ENCODE assay signal across 25 cellular contexts in the genomic region with DNA sequence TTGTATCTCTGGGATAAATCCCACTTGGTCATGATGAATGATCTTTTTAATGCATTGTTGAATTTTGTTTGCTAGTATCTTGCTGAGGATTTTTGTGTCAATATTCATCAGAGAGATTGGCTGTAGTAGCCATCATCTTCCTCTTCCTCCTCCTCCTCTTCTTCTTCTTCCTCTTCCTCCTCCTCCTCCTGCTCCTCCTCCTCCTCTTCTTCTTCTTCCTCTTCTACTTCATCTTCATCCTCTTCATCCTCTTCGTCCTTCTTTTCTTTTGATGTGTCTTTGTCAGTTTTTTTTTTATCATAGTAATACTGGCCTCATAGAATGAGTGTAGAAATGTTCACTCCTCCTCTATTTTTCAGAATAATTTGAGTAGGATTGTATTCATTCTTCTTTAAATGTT. TPM values are rescaled to one million over a fixed set of nuclear protein-coding genes. Genes with fewer than 3 reads are reported as not detected.
"Had no signal": no experiment of that assay in that cellular context is flagged by ENCODE, and none has a peak within 500 bp of the region (broad histone marks: within the 10 kb centered on the region; RNA-seq: fewer than 3 reads in every experiment).

No MANE protein-coding gene starts in this region.

- H3K36me3 ChIP-seq: colonic mucosa, esophagus muscularis mucosa, esophagus squamous epithelium, gastrocnemius medialis, gastroesophageal sphincter, heart left ventricle, heart right ventricle had no signal

- H3K4me3 ChIP-seq: colonic mucosa, coronary artery, dorsolateral prefrontal cortex, esophagus muscularis mucosa, esophagus squamous epithelium, gastrocnemius medialis, gastroesophageal sphincter, heart left ventricle, heart right ventricle, hepatocyte had no signal

- DNase-seq: colonic mucosa; cortex of kidney; dermis blood vessel endothelial cell; dorsolateral prefrontal cortex; effector CD8-positive, alpha-beta T cell; effector memory CD4-positive, alpha-beta T cell; effector memory CD8-positive, alpha-beta T cell; endodermal cell; erythroblast; esophagus squamous epithelium; foreskin fibroblast; foreskin keratinocyte; foreskin melanocyte; gastrocnemius medialis; glutamatergic neuron; head of caudate nucleus; heart left ventricle; heart right ventricle had no signal

- H3K27me3 ChIP-seq: colonic mucosa, dorsolateral prefrontal cortex, esophagus muscularis mucosa, esophagus squamous epithelium, foreskin keratinocyte, gastrocnemius medialis, gastroesophageal sphincter, heart left ventricle, heart right ventricle, hepatocyte had no signal

- FAIRE-seq: endothelial cell of umbilical vein, frontal cortex had no signal

- H3K9me3 ChIP-seq: colonic mucosa, esophagus squamous epithelium, gastrocnemius medialis, gastroesophageal sphincter had no signal

- H3K4me1 ChIP-seq: colonic mucosa, esophagus muscularis mucosa, esophagus squamous epithelium, foreskin keratinocyte, gastrocnemius medialis, gastroesophageal sphincter, heart left ventricle, heart right ventricle had no signal

- H3K27ac ChIP-seq: colonic mucosa, coronary artery, dorsolateral prefrontal cortex, epithelial cell of prostate, esophagus muscularis mucosa, esophagus squamous epithelium, foreskin keratinocyte, gastrocnemius medialis, gastroesophageal sphincter, heart left ventricle, heart right ventricle, hepatocyte had no signal

RNA-seq across cellular contexts. Expression of gene PPM1H, which starts 15.4 kb away (rescaled TPM):
- total RNA-seq: foreskin keratinocyte had no signal
